8 cellular contexts compared by ENCODE assay signal in genomic region chr3:130111865-130112650, GRCh38. TPM values are rescaled to one million over a fixed set of nuclear protein-coding genes. Genes with fewer than 3 reads are reported as not detected.
DNase-seq lines count a peak whose midpoint lies in the region; ATAC-seq lines count a peak whose summit lies in the region.
"Not testable (repeated sequence)": the region's sequence is repeated elsewhere in the genome, so short reads cannot be mapped to it uniquely, and the experiment has no call there.

No MANE protein-coding gene starts in this region.

- not testable (repeated sequence) for H3K9me3 ChIP-seq in BLaER1 treated with 17β-estradiol and CSF1 and Interleukin-3, amounts not matched to agents 10 nM and 100 nM (replicated peaks in 1 of 11); HUES6 (ENCODE audit: control insufficient read depth, insufficient read depth, low read depth, low read length); NT2/D1 (ENCODE audit: insufficient read depth, low read length); ectodermal cell (ENCODE audit: control insufficient read depth, low read length)

- H3K27ac ChIP-seq in BLaER1 treated with 17β-estradiol and CSF1 and Interleukin-3, amounts not matched to agents 10 nM and 100 nM = peak overlapping the region; percentile 56 to 75 (median 65); a peak in 21 of 22 replicates
- H3K27ac ChIP-seq in HUES6 (ENCODE audit: low read depth, low read length) = peak overlapping the region; percentile 55; the same call in 1 of the 2 replicates
- peak overlapping the region; percentile 44 for H3K27ac ChIP-seq in ectodermal cell (ENCODE audit: insufficient read depth, low read depth, low read length, poor library complexity, severe bottlenecking)

- WGBS in ectodermal cell, 2 experiments = 1% methylated on average over 60 of the region's 60 CpGs

- ATAC-seq in GM21381 (IDR thresholded peaks at IDR 0.05; ENCODE audit: unreplicated experiment) = peak; percentile 41

- not testable (repeated sequence) for H3K27me3 ChIP-seq in BLaER1 treated with 17β-estradiol and CSF1 and Interleukin-3, amounts not matched to agents 10 nM and 100 nM; HUES6 (ENCODE audit: control insufficient read depth, insufficient read depth, low read length); NT2/D1 (ENCODE audit: insufficient read depth, insufficient read length); ectodermal cell (ENCODE audit: control insufficient read depth, insufficient read depth, low read length, poor library complexity, severe bottlenecking)

- H3K4me2 ChIP-seq in BLaER1 treated with 17β-estradiol and CSF1 and Interleukin-3, amounts not matched to agents 10 nM and 100 nM = peak overlapping the region; percentile 82 to 94 (median 86)

- H3K9ac ChIP-seq in BLaER1 treated with 17β-estradiol and CSF1 and Interleukin-3, amounts not matched to agents 10 nM and 100 nM = peak overlapping the region; percentile 63 to 82 (median 76)
- H3K9ac ChIP-seq in HUES6 (ENCODE audit: low read length) (peak overlapping the region; percentile 95), NT2/D1 (ENCODE audit: insufficient read length, low read depth) (peak overlapping the region; percentile 81)

- H3K4me3 ChIP-seq in BLaER1 treated with 17β-estradiol and CSF1 and Interleukin-3, amounts not matched to agents 10 nM and 100 nM = peak overlapping the region; percentile 62 to 92 (median 77)
- H3K4me3 ChIP-seq in HUES6 (ENCODE audit: low read depth, low read length) (peak overlapping the region; percentile 88), NT2/D1 (ENCODE audit: insufficient read length, low read depth) (peak overlapping the region; percentile 67), ectodermal cell (ENCODE audit: insufficient read depth, low read depth, low read length) (peak overlapping the region; percentile 68)

- H3K4me1 ChIP-seq in BLaER1 treated with 17β-estradiol and CSF1 and Interleukin-3, amounts not matched to agents 10 nM and 100 nM = peaks cover 16 to 35% (median 24%) of the 10 kb centered on the region in 10 experiments
- not testable (repeated sequence) for H3K4me1 ChIP-seq in HUES6 (ENCODE audit: control insufficient read depth, insufficient read depth, low read length); NT2/D1 (ENCODE audit: insufficient read depth, insufficient read length); ectodermal cell (ENCODE audit: control insufficient read depth, insufficient read depth, low read length)

- not testable (repeated sequence) for H4K20me1 ChIP-seq in BLaER1 treated with 17β-estradiol and CSF1 and Interleukin-3, amounts not matched to agents 10 nM and 100 nM

- DNase-seq in NT2/D1 (ENCODE audit: low read depth, low spot score) (peak; percentile 81), lung microvascular endothelial cell (ENCODE audit: low read depth in 2 of 2) (peak; percentile 96)
- DNase-seq in activated CD8-positive, alpha-beta memory T cell treated with anti-CD3 and anti-CD28 coated beads for 4 hours (ENCODE audit: low read depth in 2 of 2) = peak; percentile 99
- DNase-seq in stimulated activated CD4-positive, alpha-beta T cell treated with anti-CD3 and anti-CD28 coated beads, Interleukin-4, amount 100 ng/mL, for 24 hours = peak; percentile 99

- H3K36me3 ChIP-seq in BLaER1 treated with 17β-estradiol and CSF1 and Interleukin-3, amounts not matched to agents 10 nM and 100 nM; HUES6 (ENCODE audit: control insufficient read depth, insufficient read depth, low read length); NT2/D1 (ENCODE audit: insufficient read depth, insufficient read length, low read length); ectodermal cell (ENCODE audit: control insufficient read depth, insufficient read depth, low read length): not testable (repeated sequence)

RNA-seq across cellular contexts. Expression of gene ALG1L2, which starts 30.4 kb away (rescaled TPM):
- 0.85 TPM for polyA plus RNA-seq in ectodermal cell (2013, experiment 1 of 4)
- polyA plus RNA-seq in ectodermal cell (2013, experiment 2 of 4) = 1.5 TPM
- not detected for polyA plus RNA-seq in ectodermal cell (2013, experiment 3 of 4)
- polyA plus RNA-seq in ectodermal cell (2013, experiment 4 of 4) = 0.49 TPM
- not detected in 2 replicates for total RNA-seq in lung microvascular endothelial cell

Comparison
In these comparisons a context has a peak if more than half of its experiments do, and no peak if none do; other contexts are left out.
1. Peak in every context shown above with its lines: DNase-seq, ATAC-seq, H3K4me3 ChIP-seq and H3K27ac ChIP-seq.